1 cellular context compared by ENCODE assay signal in the genomic region with DNA sequence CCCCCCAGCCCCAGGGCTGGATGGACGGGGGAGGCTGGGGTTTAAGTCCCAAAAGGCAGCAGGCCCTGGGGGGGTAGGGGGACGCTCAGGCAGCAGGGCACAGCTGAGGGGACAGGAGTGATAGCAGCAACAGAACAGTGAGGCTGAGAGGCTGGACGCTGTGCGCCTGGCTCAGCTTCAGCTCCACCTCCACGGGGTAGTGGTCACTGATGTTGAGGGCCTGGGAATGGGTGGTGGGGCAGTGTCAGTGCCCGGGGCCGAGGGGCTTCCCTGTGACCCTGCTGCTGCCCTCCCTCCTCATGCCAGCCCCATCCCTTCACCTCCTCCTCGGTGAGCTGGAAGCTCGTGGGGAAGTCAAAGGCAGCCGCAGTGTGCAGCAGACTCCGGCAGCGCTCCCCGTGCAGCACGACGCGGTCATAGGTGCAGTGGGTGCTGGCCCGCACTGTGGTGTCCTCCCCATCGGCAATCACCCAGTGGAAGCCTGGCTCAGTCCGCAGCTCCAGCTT.
TF ChIP-seq lines count a peak whose summit lies in the region.

No MANE protein-coding gene starts in this region.

TF ChIP-seq in GM12878, 131 proteins besides CTCF, POLR2A, EP300 and RAD21:
- TF ChIP-seq SP1 (IDR thresholded peaks at IDR 0.05; ENCODE audit: low read depth, low read length) (no peak), ZNF207 (IDR thresholded peaks at IDR 0.05; ENCODE audit: borderline replicate concordance) (no peak), STAT1 (conservative IDR thresholded peaks at IDR 0.05) (no peak), SMAD1 (IDR thresholded peaks at IDR 0.05; ENCODE audit: low read depth, partially characterized antibody) (no peak), FOS (IDR thresholded peaks at IDR 0.05; ENCODE audit: borderline replicate concordance, extremely low read depth, insufficient read length) (no peak), FOXM1 (IDR thresholded peaks at IDR 0.05; ENCODE audit: low read depth, low read length) (no peak), TAF1 (IDR thresholded peaks at IDR 0.05; ENCODE audit: borderline replicate concordance, low read depth, low read length) (no peak), CBX3 (IDR thresholded peaks at IDR 0.05; ENCODE audit: borderline replicate concordance, low read depth) (no peak), ESRRA (IDR thresholded peaks at IDR 0.05; ENCODE audit: low read length) (no peak), MTA3 (IDR thresholded peaks at IDR 0.05; ENCODE audit: borderline replicate concordance, low read length) (no peak), CHD4 (IDR thresholded peaks at IDR 0.05) (no peak), BMI1 (IDR thresholded peaks at IDR 0.05; ENCODE audit: borderline replicate concordance) (no peak), POU2F2 (IDR thresholded peaks at IDR 0.05; ENCODE audit: borderline replicate concordance, low read depth, low read length) (no peak)
- TF ChIP-seq, protein P1, sequence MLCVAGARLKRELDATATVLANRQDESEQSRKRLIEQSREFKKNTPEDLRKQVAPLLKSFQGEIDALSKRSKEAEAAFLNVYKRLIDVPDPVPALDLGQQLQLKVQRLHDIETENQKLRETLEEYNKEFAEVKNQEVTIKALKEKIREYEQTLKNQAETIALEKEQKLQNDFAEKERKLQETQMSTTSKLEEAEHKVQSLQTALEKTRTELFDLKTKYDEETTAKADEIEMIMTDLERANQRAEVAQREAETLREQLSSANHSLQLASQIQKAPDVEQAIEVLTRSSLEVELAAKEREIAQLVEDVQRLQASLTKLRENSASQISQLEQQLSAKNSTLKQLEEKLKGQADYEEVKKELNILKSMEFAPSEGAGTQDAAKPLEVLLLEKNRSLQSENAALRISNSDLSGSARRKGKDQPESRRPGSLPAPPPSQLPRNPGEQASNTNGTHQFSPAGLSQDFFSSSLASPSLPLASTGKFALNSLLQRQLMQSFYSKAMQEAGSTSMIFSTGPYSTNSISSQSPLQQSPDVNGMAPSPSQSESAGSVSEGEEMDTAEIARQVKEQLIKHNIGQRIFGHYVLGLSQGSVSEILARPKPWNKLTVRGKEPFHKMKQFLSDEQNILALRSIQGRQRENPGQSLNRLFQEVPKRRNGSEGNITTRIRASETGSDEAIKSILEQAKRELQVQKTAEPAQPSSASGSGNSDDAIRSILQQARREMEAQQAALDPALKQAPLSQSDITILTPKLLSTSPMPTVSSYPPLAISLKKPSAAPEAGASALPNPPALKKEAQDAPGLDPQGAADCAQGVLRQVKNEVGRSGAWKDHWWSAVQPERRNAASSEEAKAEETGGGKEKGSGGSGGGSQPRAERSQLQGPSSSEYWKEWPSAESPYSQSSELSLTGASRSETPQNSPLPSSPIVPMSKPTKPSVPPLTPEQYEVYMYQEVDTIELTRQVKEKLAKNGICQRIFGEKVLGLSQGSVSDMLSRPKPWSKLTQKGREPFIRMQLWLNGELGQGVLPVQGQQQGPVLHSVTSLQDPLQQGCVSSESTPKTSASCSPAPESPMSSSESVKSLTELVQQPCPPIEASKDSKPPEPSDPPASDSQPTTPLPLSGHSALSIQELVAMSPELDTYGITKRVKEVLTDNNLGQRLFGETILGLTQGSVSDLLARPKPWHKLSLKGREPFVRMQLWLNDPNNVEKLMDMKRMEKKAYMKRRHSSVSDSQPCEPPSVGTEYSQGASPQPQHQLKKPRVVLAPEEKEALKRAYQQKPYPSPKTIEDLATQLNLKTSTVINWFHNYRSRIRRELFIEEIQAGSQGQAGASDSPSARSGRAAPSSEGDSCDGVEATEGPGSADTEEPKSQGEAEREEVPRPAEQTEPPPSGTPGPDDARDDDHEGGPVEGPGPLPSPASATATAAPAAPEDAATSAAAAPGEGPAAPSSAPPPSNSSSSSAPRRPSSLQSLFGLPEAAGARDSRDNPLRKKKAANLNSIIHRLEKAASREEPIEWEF (IDR thresholded peaks at IDR 0.05; ENCODE audit: insufficient replicate concordance, low read depth, low read length) = no peak
- TF ChIP-seq, protein P2, sequence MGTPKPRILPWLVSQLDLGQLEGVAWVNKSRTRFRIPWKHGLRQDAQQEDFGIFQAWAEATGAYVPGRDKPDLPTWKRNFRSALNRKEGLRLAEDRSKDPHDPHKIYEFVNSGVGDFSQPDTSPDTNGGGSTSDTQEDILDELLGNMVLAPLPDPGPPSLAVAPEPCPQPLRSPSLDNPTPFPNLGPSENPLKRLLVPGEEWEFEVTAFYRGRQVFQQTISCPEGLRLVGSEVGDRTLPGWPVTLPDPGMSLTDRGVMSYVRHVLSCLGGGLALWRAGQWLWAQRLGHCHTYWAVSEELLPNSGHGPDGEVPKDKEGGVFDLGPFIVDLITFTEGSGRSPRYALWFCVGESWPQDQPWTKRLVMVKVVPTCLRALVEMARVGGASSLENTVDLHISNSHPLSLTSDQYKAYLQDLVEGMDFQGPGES (IDR thresholded peaks at IDR 0.05) = no peak
- TF ChIP-seq, protein P3, sequence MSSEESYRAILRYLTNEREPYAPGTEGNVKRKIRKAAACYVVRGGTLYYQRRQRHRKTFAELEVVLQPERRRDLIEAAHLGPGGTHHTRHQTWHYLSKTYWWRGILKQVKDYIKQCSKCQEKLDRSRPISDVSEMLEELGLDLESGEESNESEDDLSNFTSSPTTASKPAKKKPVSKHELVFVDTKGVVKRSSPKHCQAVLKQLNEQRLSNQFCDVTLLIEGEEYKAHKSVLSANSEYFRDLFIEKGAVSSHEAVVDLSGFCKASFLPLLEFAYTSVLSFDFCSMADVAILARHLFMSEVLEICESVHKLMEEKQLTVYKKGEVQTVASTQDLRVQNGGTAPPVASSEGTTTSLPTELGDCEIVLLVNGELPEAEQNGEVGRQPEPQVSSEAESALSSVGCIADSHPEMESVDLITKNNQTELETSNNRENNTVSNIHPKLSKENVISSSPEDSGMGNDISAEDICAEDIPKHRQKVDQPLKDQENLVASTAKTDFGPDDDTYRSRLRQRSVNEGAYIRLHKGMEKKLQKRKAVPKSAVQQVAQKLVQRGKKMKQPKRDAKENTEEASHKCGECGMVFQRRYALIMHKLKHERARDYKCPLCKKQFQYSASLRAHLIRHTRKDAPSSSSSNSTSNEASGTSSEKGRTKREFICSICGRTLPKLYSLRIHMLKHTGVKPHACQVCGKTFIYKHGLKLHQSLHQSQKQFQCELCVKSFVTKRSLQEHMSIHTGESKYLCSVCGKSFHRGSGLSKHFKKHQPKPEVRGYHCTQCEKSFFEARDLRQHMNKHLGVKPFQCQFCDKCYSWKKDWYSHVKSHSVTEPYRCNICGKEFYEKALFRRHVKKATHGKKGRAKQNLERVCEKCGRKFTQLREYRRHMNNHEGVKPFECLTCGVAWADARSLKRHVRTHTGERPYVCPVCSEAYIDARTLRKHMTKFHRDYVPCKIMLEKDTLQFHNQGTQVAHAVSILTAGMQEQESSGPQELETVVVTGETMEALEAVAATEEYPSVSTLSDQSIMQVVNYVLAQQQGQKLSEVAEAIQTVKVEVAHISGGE (CRISPR knock-in tag; IDR thresholded peaks at IDR 0.05) = no peak
- TF ChIP-seq, protein P4, sequence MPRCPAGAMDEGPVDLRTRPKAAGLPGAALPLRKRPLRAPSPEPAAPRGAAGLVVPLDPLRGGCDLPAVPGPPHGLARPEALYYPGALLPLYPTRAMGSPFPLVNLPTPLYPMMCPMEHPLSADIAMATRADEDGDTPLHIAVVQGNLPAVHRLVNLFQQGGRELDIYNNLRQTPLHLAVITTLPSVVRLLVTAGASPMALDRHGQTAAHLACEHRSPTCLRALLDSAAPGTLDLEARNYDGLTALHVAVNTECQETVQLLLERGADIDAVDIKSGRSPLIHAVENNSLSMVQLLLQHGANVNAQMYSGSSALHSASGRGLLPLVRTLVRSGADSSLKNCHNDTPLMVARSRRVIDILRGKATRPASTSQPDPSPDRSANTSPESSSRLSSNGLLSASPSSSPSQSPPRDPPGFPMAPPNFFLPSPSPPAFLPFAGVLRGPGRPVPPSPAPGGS (IDR thresholded peaks at IDR 0.05; ENCODE audit: borderline replicate concordance, insufficient read depth, low read depth, low read length, poor library complexity, severe bottlenecking) = no peak
